ENCODE assay signal across 1 cellular context in genomic region chr20:50226093-50226974, GRCh38.
TF ChIP-seq lines count a peak whose summit lies in the region.

No MANE protein-coding gene starts in this region.

TF ChIP-seq in K562, 482 proteins besides CTCF, POLR2A, EP300 and RAD21 (continued from another document and continues in another):
- no peak for TF ChIP-seq TAF7 (tag; IDR thresholded peaks at IDR 0.05)
- no peak for TF ChIP-seq TSC22D4 (tag; IDR thresholded peaks at IDR 0.05)
- TF ChIP-seq, protein P1, sequence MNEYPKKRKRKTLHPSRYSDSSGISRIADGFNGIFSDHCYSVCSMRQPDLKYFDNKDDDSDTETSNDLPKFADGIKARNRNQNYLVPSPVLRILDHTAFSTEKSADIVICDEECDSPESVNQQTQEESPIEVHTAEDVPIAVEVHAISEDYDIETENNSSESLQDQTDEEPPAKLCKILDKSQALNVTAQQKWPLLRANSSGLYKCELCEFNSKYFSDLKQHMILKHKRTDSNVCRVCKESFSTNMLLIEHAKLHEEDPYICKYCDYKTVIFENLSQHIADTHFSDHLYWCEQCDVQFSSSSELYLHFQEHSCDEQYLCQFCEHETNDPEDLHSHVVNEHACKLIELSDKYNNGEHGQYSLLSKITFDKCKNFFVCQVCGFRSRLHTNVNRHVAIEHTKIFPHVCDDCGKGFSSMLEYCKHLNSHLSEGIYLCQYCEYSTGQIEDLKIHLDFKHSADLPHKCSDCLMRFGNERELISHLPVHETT (CRISPR knock-in tag; conservative IDR thresholded peaks at IDR 0.05 in 1 of 2, IDR thresholded peaks at IDR 0.05 in 1 of 2): no peak
- TF ChIP-seq DMBX1 (CRISPR knock-in tag; IDR thresholded peaks at IDR 0.05; ENCODE audit: borderline replicate concordance): no peak
- TF ChIP-seq, protein P2, sequence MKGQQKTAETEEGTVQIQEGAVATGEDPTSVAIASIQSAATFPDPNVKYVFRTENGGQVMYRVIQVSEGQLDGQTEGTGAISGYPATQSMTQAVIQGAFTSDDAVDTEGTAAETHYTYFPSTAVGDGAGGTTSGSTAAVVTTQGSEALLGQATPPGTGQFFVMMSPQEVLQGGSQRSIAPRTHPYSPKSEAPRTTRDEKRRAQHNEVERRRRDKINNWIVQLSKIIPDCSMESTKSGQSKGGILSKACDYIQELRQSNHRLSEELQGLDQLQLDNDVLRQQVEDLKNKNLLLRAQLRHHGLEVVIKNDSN (CRISPR knock-in tag; IDR thresholded peaks at IDR 0.05): no peak
- TF ChIP-seq HDAC3 (IDR thresholded peaks at IDR 0.05; ENCODE audit: borderline replicate concordance, partially characterized antibody): no peak
- no peak for TF ChIP-seq ZNF408 (CRISPR knock-in tag; IDR thresholded peaks at IDR 0.05; ENCODE audit: low read depth)
- no peak for TF ChIP-seq ZSCAN29 (IDR thresholded peaks at IDR 0.05)
- TF ChIP-seq ADNP (tag; IDR thresholded peaks at IDR 0.05): peak; percentile 76
- TF ChIP-seq, protein P3, sequence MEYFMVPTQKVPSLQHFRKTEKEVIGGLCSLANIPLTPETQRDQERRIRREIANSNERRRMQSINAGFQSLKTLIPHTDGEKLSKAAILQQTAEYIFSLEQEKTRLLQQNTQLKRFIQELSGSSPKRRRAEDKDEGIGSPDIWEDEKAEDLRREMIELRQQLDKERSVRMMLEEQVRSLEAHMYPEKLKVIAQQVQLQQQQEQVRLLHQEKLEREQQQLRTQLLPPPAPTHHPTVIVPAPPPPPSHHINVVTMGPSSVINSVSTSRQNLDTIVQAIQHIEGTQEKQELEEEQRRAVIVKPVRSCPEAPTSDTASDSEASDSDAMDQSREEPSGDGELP (CRISPR knock-in tag; IDR thresholded peaks at IDR 0.05; ENCODE audit: borderline replicate concordance): no peak
- TF ChIP-seq ZC3H4 (CRISPR knock-in tag; IDR thresholded peaks at IDR 0.05; ENCODE audit: borderline replicate concordance): no peak
- TF ChIP-seq CHD4 (IDR thresholded peaks at IDR 0.05; ENCODE audit: insufficient read depth, insufficient replicate concordance, low read depth, low read length, poor library complexity, severe bottlenecking): peak; percentile 25
- TF ChIP-seq BDP1 (IDR thresholded peaks at IDR 0.05; ENCODE audit: insufficient read depth, insufficient read length): no peak
- no peak for TF ChIP-seq RFX1 (IDR thresholded peaks at IDR 0.05)
- no peak for TF ChIP-seq MBD2 (IDR thresholded peaks at IDR 0.05; ENCODE audit: borderline replicate concordance, low read depth)
- no peak for TF ChIP-seq MEF2D (tag; conservative IDR thresholded peaks at IDR 0.05; ENCODE audit: low read depth)
- no peak for TF ChIP-seq TEAD2 (tag; IDR thresholded peaks at IDR 0.05)
- TF ChIP-seq HDAC8 (tag; IDR thresholded peaks at IDR 0.05): no peak
- TF ChIP-seq RBFOX2 (IDR thresholded peaks at IDR 0.05; ENCODE audit: low read depth, low read length): no peak
- no peak for TF ChIP-seq KAT7 (CRISPR knock-in tag; IDR thresholded peaks at IDR 0.05; ENCODE audit: borderline replicate concordance)
- no peak for TF ChIP-seq EWSR1 (IDR thresholded peaks at IDR 0.05; ENCODE audit: borderline replicate concordance, low read depth, partially characterized antibody)
- TF ChIP-seq, protein P4, sequence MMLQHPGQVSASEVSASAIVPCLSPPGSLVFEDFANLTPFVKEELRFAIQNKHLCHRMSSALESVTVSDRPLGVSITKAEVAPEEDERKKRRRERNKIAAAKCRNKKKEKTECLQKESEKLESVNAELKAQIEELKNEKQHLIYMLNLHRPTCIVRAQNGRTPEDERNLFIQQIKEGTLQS (IDR thresholded peaks at IDR 0.05): peak; percentile 40
- TF ChIP-seq, protein P4 (CRISPR knock-in tag; conservative IDR thresholded peaks at IDR 0.05): no peak
- TF ChIP-seq CSDE1 (IDR thresholded peaks at IDR 0.05): no peak
- no peak for TF ChIP-seq BRF1 (IDR thresholded peaks at IDR 0.05; ENCODE audit: borderline replicate concordance, extremely low read depth, insufficient read length)
- no peak for TF ChIP-seq BCLAF1 (IDR thresholded peaks at IDR 0.05; ENCODE audit: borderline replicate concordance in 1 of 2, control insufficient read depth in 1 of 2, low read depth in 2 of 2, low read length in 1 of 2)
- TF ChIP-seq FOSL1 (tag; conservative IDR thresholded peaks at IDR 0.05): peak; percentile 44; the same call in 1 of the 2 replicates
- no peak for TF ChIP-seq ZBTB34 (CRISPR knock-in tag; IDR thresholded peaks at IDR 0.05)
- peak; percentile 74 to 85 for TF ChIP-seq KDM1A (IDR thresholded peaks at IDR 0.05)
- TF ChIP-seq ARNT (IDR thresholded peaks at IDR 0.05): no peak
- no peak for TF ChIP-seq ZFP36 (IDR thresholded peaks at IDR 0.05; ENCODE audit: low read depth, low read length, partially characterized antibody)
- TF ChIP-seq, protein P5, sequence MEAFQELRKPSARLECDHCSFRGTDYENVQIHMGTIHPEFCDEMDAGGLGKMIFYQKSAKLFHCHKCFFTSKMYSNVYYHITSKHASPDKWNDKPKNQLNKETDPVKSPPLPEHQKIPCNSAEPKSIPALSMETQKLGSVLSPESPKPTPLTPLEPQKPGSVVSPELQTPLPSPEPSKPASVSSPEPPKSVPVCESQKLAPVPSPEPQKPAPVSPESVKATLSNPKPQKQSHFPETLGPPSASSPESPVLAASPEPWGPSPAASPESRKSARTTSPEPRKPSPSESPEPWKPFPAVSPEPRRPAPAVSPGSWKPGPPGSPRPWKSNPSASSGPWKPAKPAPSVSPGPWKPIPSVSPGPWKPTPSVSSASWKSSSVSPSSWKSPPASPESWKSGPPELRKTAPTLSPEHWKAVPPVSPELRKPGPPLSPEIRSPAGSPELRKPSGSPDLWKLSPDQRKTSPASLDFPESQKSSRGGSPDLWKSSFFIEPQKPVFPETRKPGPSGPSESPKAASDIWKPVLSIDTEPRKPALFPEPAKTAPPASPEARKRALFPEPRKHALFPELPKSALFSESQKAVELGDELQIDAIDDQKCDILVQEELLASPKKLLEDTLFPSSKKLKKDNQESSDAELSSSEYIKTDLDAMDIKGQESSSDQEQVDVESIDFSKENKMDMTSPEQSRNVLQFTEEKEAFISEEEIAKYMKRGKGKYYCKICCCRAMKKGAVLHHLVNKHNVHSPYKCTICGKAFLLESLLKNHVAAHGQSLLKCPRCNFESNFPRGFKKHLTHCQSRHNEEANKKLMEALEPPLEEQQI (IDR thresholded peaks at IDR 0.05): no peak
- no peak for TF ChIP-seq MYC (IDR thresholded peaks at IDR 0.05; ENCODE audit: low read depth, low read length)
- TF ChIP-seq MYC (CRISPR knock-in tag; IDR thresholded peaks at IDR 0.05; ENCODE audit: borderline replicate concordance, low read depth): no peak
- TF ChIP-seq HDAC1 (IDR thresholded peaks at IDR 0.05): no peak
- no peak for TF ChIP-seq ELK3 (CRISPR knock-in tag; IDR thresholded peaks at IDR 0.05)
- no peak for TF ChIP-seq FIP1L1 (IDR thresholded peaks at IDR 0.05; ENCODE audit: low read depth, low read length, poor library complexity, severe bottlenecking)
- no peak for TF ChIP-seq JUNB (CRISPR knock-in tag; conservative IDR thresholded peaks at IDR 0.05)
- TF ChIP-seq ETS1 (conservative IDR thresholded peaks at IDR 0.05; ENCODE audit: control insufficient read depth, low read depth, low read length): no peak
- TF ChIP-seq ZNF696 (CRISPR knock-in tag; conservative IDR thresholded peaks at IDR 0.05): no peak
- no peak for TF ChIP-seq ZNF121 (CRISPR knock-in tag; conservative IDR thresholded peaks at IDR 0.05)
- TF ChIP-seq ELF4 (CRISPR knock-in tag; IDR thresholded peaks at IDR 0.05): no peak
- TF ChIP-seq PPARD (CRISPR knock-in tag; IDR thresholded peaks at IDR 0.05): no peak
- TF ChIP-seq SRF (CRISPR knock-in tag; IDR thresholded peaks at IDR 0.05): no peak
- no peak for TF ChIP-seq PCBP1 (IDR thresholded peaks at IDR 0.05; ENCODE audit: low read depth, low read length, poor library complexity, severe bottlenecking)
- no peak for TF ChIP-seq ZNF165 (CRISPR knock-in tag; IDR thresholded peaks at IDR 0.05; ENCODE audit: borderline replicate concordance)
- no peak for TF ChIP-seq DEAF1 (CRISPR knock-in tag; IDR thresholded peaks at IDR 0.05)
- TF ChIP-seq, protein P6, sequence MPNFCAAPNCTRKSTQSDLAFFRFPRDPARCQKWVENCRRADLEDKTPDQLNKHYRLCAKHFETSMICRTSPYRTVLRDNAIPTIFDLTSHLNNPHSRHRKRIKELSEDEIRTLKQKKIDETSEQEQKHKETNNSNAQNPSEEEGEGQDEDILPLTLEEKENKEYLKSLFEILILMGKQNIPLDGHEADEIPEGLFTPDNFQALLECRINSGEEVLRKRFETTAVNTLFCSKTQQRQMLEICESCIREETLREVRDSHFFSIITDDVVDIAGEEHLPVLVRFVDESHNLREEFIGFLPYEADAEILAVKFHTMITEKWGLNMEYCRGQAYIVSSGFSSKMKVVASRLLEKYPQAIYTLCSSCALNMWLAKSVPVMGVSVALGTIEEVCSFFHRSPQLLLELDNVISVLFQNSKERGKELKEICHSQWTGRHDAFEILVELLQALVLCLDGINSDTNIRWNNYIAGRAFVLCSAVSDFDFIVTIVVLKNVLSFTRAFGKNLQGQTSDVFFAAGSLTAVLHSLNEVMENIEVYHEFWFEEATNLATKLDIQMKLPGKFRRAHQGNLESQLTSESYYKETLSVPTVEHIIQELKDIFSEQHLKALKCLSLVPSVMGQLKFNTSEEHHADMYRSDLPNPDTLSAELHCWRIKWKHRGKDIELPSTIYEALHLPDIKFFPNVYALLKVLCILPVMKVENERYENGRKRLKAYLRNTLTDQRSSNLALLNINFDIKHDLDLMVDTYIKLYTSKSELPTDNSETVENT (CRISPR knock-in tag; IDR thresholded peaks at IDR 0.05): no peak
- no peak for TF ChIP-seq MEF2A (IDR thresholded peaks at IDR 0.05; ENCODE audit: control insufficient read depth, low read depth, low read length)
- no peak for TF ChIP-seq ETV5 (CRISPR knock-in tag; IDR thresholded peaks at IDR 0.05; ENCODE audit: low read depth)
- TF ChIP-seq SIN3A (IDR thresholded peaks at IDR 0.05; ENCODE audit: borderline replicate concordance in 2 of 2, control insufficient read depth in 1 of 2, low read depth in 2 of 2, low read length in 2 of 2): no peak
- TF ChIP-seq GATA2 (CRISPR knock-in tag; IDR thresholded peaks at IDR 0.05): no peak
- TF ChIP-seq ESRRA (IDR thresholded peaks at IDR 0.05; ENCODE audit: borderline replicate concordance, low read depth): peak; percentile 99
